27 cellular contexts compared by ENCODE assay signal in genomic region chr7:27247000-27247399, GRCh38. TPM values are rescaled to one million over a fixed set of nuclear protein-coding genes. Genes with fewer than 3 reads are reported as not detected.
DNase-seq lines count a peak whose midpoint lies in the region; ATAC-seq, FAIRE-seq and TF ChIP-seq lines count a peak whose summit lies in the region.
"Had no signal": no experiment of that assay in that cellular context is flagged by ENCODE, and none has a peak within 500 bp of the region (broad histone marks: within the 10 kb centered on the region; RNA-seq: fewer than 3 reads in every experiment).

No MANE protein-coding gene starts in this region.

- H3K27me3 ChIP-seq in HUES6 (ENCODE audit: control insufficient read depth, insufficient read depth, low read length), result peaks cover 100% of the 10 kb centered on the region
- H3K27me3 ChIP-seq in GM12878 (replicated peaks in 1 of 2; ENCODE audit: control insufficient read depth in 2 of 2, insufficient read depth in 2 of 2, low read length in 1 of 2), result peaks cover 26 to 34% of the 10 kb centered on the region in 2 experiments
- H3K27me3 ChIP-seq in upper lobe of right lung, result peaks cover 100% of the 10 kb centered on the region

- no peak overlapping the region for H2AFZ ChIP-seq in GM12878 (ENCODE audit: control insufficient read depth, low read depth, low read length)

- H3K27me3 Mint-ChIP-seq in nephron (ENCODE audit: low read depth), result peaks cover 98% of the 10 kb centered on the region

- in situ Hi-C loops in GM12878 (cut with MboI) (no loop called here), ACHN (cut with HindIII; ENCODE audit: low pct_ligation_motif_present, low pct_unique_long_range_greater_than_20kb, low sequenced_read_pairs) (no loop called here)

- TF ChIP-seq RAD21 in GM12878 (IDR thresholded peaks at IDR 0.05; ENCODE audit: insufficient read depth, low read depth, low read length), result no peak

- H3K36me3 Mint-ChIP-seq in nephron (ENCODE audit: low read depth), result no peaks in the 10 kb centered on the region
- H3K36me3 Mint-ChIP-seq: CD8-positive, alpha-beta T cell had no signal

- H3K36me3 ChIP-seq in HUES6 (ENCODE audit: control insufficient read depth, insufficient read depth, low read length) (no peaks in the 10 kb centered on the region), GM12878 (ENCODE audit: control insufficient read depth in 2 of 2, insufficient read depth in 2 of 2, low read length in 1 of 2) (no peaks in the 10 kb centered on the region), upper lobe of right lung (no peaks in the 10 kb centered on the region)
- H3K36me3 ChIP-seq: HAP-1 had no signal

- intact Hi-C loops in GM12878 (cut with micrococcal nuclease; ENCODE audit: unreplicated experiment), result no loop called here
- intact Hi-C loops in upper lobe of right lung (cut with DNase I), result no loop called here

- RAD21 ChIA-PET in GM12878 (lab: Charles Lee; ENCODE audit: unreplicated experiment), result no interaction called here

- H3K79me2 ChIP-seq in GM12878 (ENCODE audit: control insufficient read depth, insufficient read depth, low read length), result no peaks in the 10 kb centered on the region

- no peak for TF ChIP-seq POLR2A in GM12878 (IDR thresholded peaks at IDR 0.05; ENCODE audit: low read depth, low read length)

- H3K9me3 Mint-ChIP-seq in nephron, result peaks cover 7% of the 10 kb centered on the region
- H3K9me3 Mint-ChIP-seq: CD8-positive, alpha-beta T cell had no signal

- no peak for TF ChIP-seq EP300 in GM12878 (IDR thresholded peaks at IDR 0.05; ENCODE audit: borderline replicate concordance in 1 of 2, control insufficient read depth in 1 of 2, low read depth in 2 of 2, low read length in 2 of 2)

- H3K4me1 Mint-ChIP-seq in nephron, result peaks cover 35% of the 10 kb centered on the region

- H3K4me3 Mint-ChIP-seq in nephron, result peak overlapping the region in 2 of 3 experiments; percentile 6 to 21
- H3K4me3 Mint-ChIP-seq: CD8-positive, alpha-beta T cell had no signal

- no peak overlapping the region for H3K27ac Mint-ChIP-seq in nephron
- H3K27ac Mint-ChIP-seq: CD8-positive, alpha-beta T cell had no signal

- H3K4me3 ChIP-seq in HUES6 (ENCODE audit: low read depth, low read length), result 0 out of 2 replicates have a peak overlapping the region, but pooled peaks have one; percentile 57
- H3K4me3 ChIP-seq in GM12878, result no peak overlapping the region
- no peak overlapping the region for H3K4me3 ChIP-seq in upper lobe of right lung
- H3K4me3 ChIP-seq: A549, HAP-1, K562 had no signal

- no peaks in the 10 kb centered on the region for H3K9me3 ChIP-seq in HUES6 (ENCODE audit: control insufficient read depth, insufficient read depth, low read depth, low read length)
- no peaks in the 10 kb centered on the region; the same call in 2 of the 3 replicates for H3K9me3 ChIP-seq in GM12878 (replicated peaks; ENCODE audit: control insufficient read depth, insufficient read depth, low read length)
- no peaks in the 10 kb centered on the region for H3K9me3 ChIP-seq in upper lobe of right lung
- H3K9me3 ChIP-seq: A549, HAP-1 had no signal

- FAIRE-seq in GM12878 (lab: Jason Lieb, UNC), result no peak
- FAIRE-seq: A549, GM12892, K562 had no signal

- CTCF ChIA-PET in GM12878 (lab: Yijun Ruan, JAX), result interaction anchor here (1.0 kb wide), 1 partner anchor 1675 kb away, joined by 4 read pairs; no protein-coding TSS in a partner anchor

- WGBS in GM12878 (ENCODE audit: insufficient coverage, insufficient replicate concordance, low lambda C conversion rate, missing lambda C conversion rate), result 11% methylated on average over 7 of the region's 7 CpGs

- H3K9ac ChIP-seq in HUES6 (ENCODE audit: low read length) (no peak overlapping the region), GM12878 (ENCODE audit: control insufficient read depth, insufficient read depth, low read length) (no peak overlapping the region)

- no peak for ATAC-seq in GM12878
- ATAC-seq in upper lobe of right lung, result no peak
- ATAC-seq in HG03521 (IDR thresholded peaks at IDR 0.05; ENCODE audit: unreplicated experiment), result no peak
- ATAC-seq: A549; CD8-positive, alpha-beta T cell; K562; PC-3; SK-N-SH treated with all-trans-retinoic acid at 6 μM for 48 hours had no signal

- TF ChIP-seq CTCF in GM12878 (IDR thresholded peaks at IDR 0.05 in 2 of 3, conservative IDR thresholded peaks at IDR 0.05 in 1 of 3; ENCODE audit: control insufficient read depth in 2 of 3, extremely low read depth in 1 of 3, insufficient read depth in 1 of 3, low read depth in 3 of 3, low read length in 3 of 3) (no peak), nephron (IDR thresholded peaks at IDR 0.05; ENCODE audit: unreplicated experiment in 3 of 3) (no peak), upper lobe of right lung (IDR thresholded peaks at IDR 0.05) (no peak)

- no peak for DNase-seq in GM12878 (ENCODE audit: low read depth, low spot score)
- DNase-seq in upper lobe of right lung, result peak; percentile 41
- no peak for DNase-seq in NCI-H2029 treated with DMSO at 0.1 percent for 48 hours (lab: John Stamatoyannopoulos, UW)
- DNase-seq in ACHN, result no peak
- DNase-seq: CD8-positive, alpha-beta T cell; DMS79 treated with DMSO at 0.1 percent for 48 hours; GF-D8; Kasumi-1; NCI-H1105; NCI-H1436 treated with DMSO at 0.1 percent for 48 hours; NCI-H187 treated with DMSO at 0.1 percent for 48 hours; NCI-H2107; NCI-H524; NCI-H82; NK-92 treated with Interleukin-12 subunit alpha and Interleukin-12 subunit beta, amount 100 ng/mL, for 24 hours; PC-3 had no signal

- BruUV-seq in GM12878 (replicated peaks; lab: Mats Ljungman, UMichigan), result no TSS peak

- H3K27ac ChIP-seq in HUES6 (ENCODE audit: low read depth, low read length) (no peak overlapping the region), GM12878 (ENCODE audit: control insufficient read depth, insufficient read depth) (no peak overlapping the region), upper lobe of right lung (no peak overlapping the region)
- H3K27ac ChIP-seq: A549, C4-2B, HL-60 had no signal

- H3K4me2 ChIP-seq in GM12878 (ENCODE audit: control insufficient read depth, insufficient read depth), result no peak overlapping the region
- H3K4me2 ChIP-seq: A549 had no signal

- SMC1A ChIA-PET in GM12878 (lab: Charles Lee; ENCODE audit: uncharacterized antibody, unreplicated experiment), result no interaction called here

- H3K4me1 ChIP-seq in HUES6 (ENCODE audit: control insufficient read depth, insufficient read depth, low read length) (peaks cover 51% of the 10 kb centered on the region), GM12878 (ENCODE audit: control insufficient read depth, insufficient read depth, low read length) (no peaks in the 10 kb centered on the region), upper lobe of right lung (peaks cover 21% of the 10 kb centered on the region)
- H3K4me1 ChIP-seq: A549 had no signal

- POLR2A ChIA-PET in GM12878 (lab: Charles Lee), result no interaction called here

- H4K20me1 ChIP-seq in GM12878 (ENCODE audit: control insufficient read depth, insufficient read depth), result no peaks in the 10 kb centered on the region

TF ChIP-seq in GM12878, 131 proteins besides CTCF, POLR2A, EP300 and RAD21 (continues in another document):
- TF ChIP-seq NR2C2 (IDR thresholded peaks at IDR 0.05; ENCODE audit: borderline replicate concordance, control insufficient read depth, insufficient read length, low read depth) (no peak), EZH2 (IDR thresholded peaks at IDR 0.05; ENCODE audit: borderline replicate concordance, control insufficient read depth, low read depth, low read length) (0 out of 2 replicates have a peak, but pooled peaks have one; percentile 12), SMARCA5 (IDR thresholded peaks at IDR 0.05) (no peak)

RNA-seq across cellular contexts. Expression of gene EVX1, which starts 4.4 kb away (rescaled TPM):
- not detected in 2 replicates for total RNA-seq in GM12878 (2013; cell fraction: nucleolus; rRNA removed)
- total RNA-seq in GM12878 (2014; rRNA removed) (not detected in 2 replicates), GM12878 (2014; rRNA removed; fragmentation: Illumina TruSeq; extraction: Trizol) (not detected in 2 replicates), GM12878 (2021) (not detected in 2 replicates), upper lobe of right lung (not detected)
- polyA plus RNA-seq in GM12878 (2011; ENCODE audit: low read depth), result not detected
- polyA plus RNA-seq in GM12878 (2011; rRNA removed) (not detected in 2 replicates), GM12878 (2014; fragmentation: Illumina TruSeq; extraction: Trizol) (not detected in 2 replicates), GM12878 (2014; fragmentation: Nextera tagmentation; extraction: Ambion mirVana) (not detected), GM12878 (2014; rRNA removed) (not detected in 2 replicates), GM12878 (2016; fragmentation: Nextera tagmentation; extraction: Ambion mirVana) (not detected)
- polyA plus RNA-seq in GM12878 (2011; cell fraction: cytosol; rRNA removed), result not detected in 2 replicates
- polyA plus RNA-seq in GM12878 (2011; cell fraction: nucleus; rRNA removed), result not detected in 2 replicates
- not detected in 2 replicates for polyA plus RNA-seq in GM12878 (2012)
- not detected in 2 replicates for polyA minus RNA-seq in GM12878 (2011; rRNA and poly(A)+ RNA removed)
- polyA minus RNA-seq in GM12878 (2011; cell fraction: cytosol; rRNA and poly(A)+ RNA removed), result not detected in 2 replicates
- polyA minus RNA-seq in GM12878 (2011; cell fraction: nucleus; rRNA and poly(A)+ RNA removed), result not detected in 2 replicates
- total RNA-seq: K562, M059J had no signal
- polyA plus RNA-seq: K562 had no signal

RNA-seq across cellular contexts. Expression of gene HOXA13, which starts 47.1 kb away (rescaled TPM):
- not detected in 2 replicates for total RNA-seq in GM12878 (2013; cell fraction: nucleolus; rRNA removed)
- total RNA-seq in GM12878 (2014; rRNA removed), result not detected in 2 replicates
- not detected in 2 replicates for total RNA-seq in GM12878 (2014; rRNA removed; fragmentation: Illumina TruSeq; extraction: Trizol)
- not detected in 2 replicates for total RNA-seq in GM12878 (2021)
- not detected for polyA plus RNA-seq in GM12878 (2011; ENCODE audit: low read depth)
- not detected in 2 replicates for polyA plus RNA-seq in GM12878 (2011; rRNA removed)
- polyA plus RNA-seq in GM12878 (2011; cell fraction: cytosol; rRNA removed), result not detected in 2 replicates
- not detected in 2 replicates for polyA plus RNA-seq in GM12878 (2011; cell fraction: nucleus; rRNA removed)
- polyA plus RNA-seq in GM12878 (2012), result not detected in 2 replicates
- not detected in 2 replicates for polyA plus RNA-seq in GM12878 (2014; fragmentation: Illumina TruSeq; extraction: Trizol)
- not detected for polyA plus RNA-seq in GM12878 (2014; fragmentation: Nextera tagmentation; extraction: Ambion mirVana)
- polyA plus RNA-seq in GM12878 (2014; rRNA removed), result not detected in 2 replicates
- polyA plus RNA-seq in GM12878 (2016; fragmentation: Nextera tagmentation; extraction: Ambion mirVana), result not detected
- not detected in 2 replicates for polyA minus RNA-seq in GM12878 (2011; rRNA and poly(A)+ RNA removed)
- not detected in 2 replicates for polyA minus RNA-seq in GM12878 (2011; cell fraction: cytosol; rRNA and poly(A)+ RNA removed)
- polyA minus RNA-seq in GM12878 (2011; cell fraction: nucleus; rRNA and poly(A)+ RNA removed), result not detected in 2 replicates
- total RNA-seq in upper lobe of right lung, result not detected
- total RNA-seq: CD8-positive, alpha-beta T cell; K562 had no signal
- polyA plus RNA-seq: K562 had no signal
